ENCODE assay signal across 9 cellular contexts in the genomic region with DNA sequence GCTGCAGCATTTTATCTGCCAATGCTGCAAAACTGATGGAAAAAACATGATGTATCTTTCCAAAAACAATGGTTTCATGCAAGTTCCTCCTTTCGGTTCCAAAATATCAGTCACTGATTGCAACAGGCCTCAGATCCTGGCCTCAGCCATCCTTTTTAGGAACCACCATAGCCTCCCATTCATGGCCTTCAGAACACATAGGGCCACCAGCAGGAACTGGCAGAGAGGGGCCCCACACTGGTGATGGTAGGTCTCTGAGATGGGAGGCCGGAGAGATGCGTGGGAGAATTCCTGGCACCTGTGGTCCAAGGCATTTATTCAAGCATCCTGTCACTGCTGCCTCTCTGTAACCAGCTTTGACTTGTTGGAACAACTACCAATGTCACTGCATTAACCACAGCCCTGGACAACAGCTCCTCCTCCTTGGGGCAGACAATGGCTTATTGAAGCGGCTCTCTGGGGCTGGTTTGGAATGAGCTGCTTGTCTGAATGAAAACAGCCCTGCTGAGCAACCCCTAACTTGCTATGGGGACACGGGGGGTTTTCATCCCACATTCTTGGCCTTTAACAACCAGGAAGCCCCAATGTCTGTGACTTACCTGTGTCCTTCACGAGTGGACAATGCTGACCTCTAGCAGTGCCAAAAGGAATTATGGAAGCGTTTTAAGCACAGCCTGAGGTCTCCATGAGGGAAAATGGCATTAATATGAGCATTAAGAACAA.
DNase-seq lines count a peak whose midpoint lies in the region; ATAC-seq and TF ChIP-seq lines count a peak whose summit lies in the region.
"Had no signal": no experiment of that assay in that cellular context is flagged by ENCODE, and none has a peak within 500 bp of the region (broad histone marks: within the 10 kb centered on the region; RNA-seq: fewer than 3 reads in every experiment).

No MANE protein-coding gene starts in this region.

- H3K4me1 ChIP-seq in endodermal cell (ENCODE audit: control insufficient read depth, insufficient read depth, low read length) (peaks cover 12% of the 10 kb centered on the region), uterus (peaks cover 5 to 13% of the 10 kb centered on the region in 2 donors)

- H3K9me3 Mint-ChIP-seq in endodermal cell, result no peaks in the 10 kb centered on the region

- peaks cover 58% of the 10 kb centered on the region for H3K4me1 Mint-ChIP-seq in endodermal cell

- H3K9ac ChIP-seq in endodermal cell (ENCODE audit: extremely low read depth, low read length, poor library complexity, severe bottlenecking), result no peak overlapping the region

- H3K27ac ChIP-seq in endodermal cell (ENCODE audit: low read depth, low read length), result peak overlapping the region; percentile 19
- H3K27ac ChIP-seq in uterus, result peak overlapping the region; percentile 9 to 22

- no peaks in the 10 kb centered on the region for H3K27me3 Mint-ChIP-seq in endodermal cell (ENCODE audit: insufficient read depth)

- DNase-seq in OCI-M1 (lab: John Stamatoyannopoulos, UW) (peak; percentile 15), endodermal cell (no peak), midbrain (lab: John Stamatoyannopoulos, UW) (peak; percentile 75), uterus (no peak), kidney tubule cell (ENCODE audit: low spot score) (no peak), DMS153 (lab: John Stamatoyannopoulos, UW) (no peak)
- DNase-seq: activated CD4-positive, alpha-beta T cell treated with anti-CD3 and anti-CD28 coated beads for 48 hours; trophoblast cell had no signal

- no peak for TF ChIP-seq CTCF in endodermal cell (conservative IDR thresholded peaks at IDR 0.05)
- TF ChIP-seq CTCF in uterus (IDR thresholded peaks at IDR 0.05), result no peak

- no peaks in the 10 kb centered on the region for H3K27me3 ChIP-seq in endodermal cell (ENCODE audit: control insufficient read depth, insufficient read depth, low read length, poor library complexity, severe bottlenecking)
- H3K27me3 ChIP-seq in uterus, result no peaks in the 10 kb centered on the region

- no peaks in the 10 kb centered on the region for H3K9me3 ChIP-seq in endodermal cell (ENCODE audit: control insufficient read depth, low read length)
- H3K9me3 ChIP-seq in uterus, result no peaks in the 10 kb centered on the region

- H3K27ac Mint-ChIP-seq in endodermal cell, result no peak overlapping the region

- TF ChIP-seq POLR2A in uterus (IDR thresholded peaks at IDR 0.05), result no peak

- H3K36me3 Mint-ChIP-seq in endodermal cell (ENCODE audit: low read depth), result peaks cover 37% of the 10 kb centered on the region

- H3K4me3 ChIP-seq in endodermal cell (ENCODE audit: low read length), result no peak overlapping the region
- H3K4me3 ChIP-seq in uterus, result no peak overlapping the region

- ATAC-seq in HG02588 (IDR thresholded peaks at IDR 0.05; ENCODE audit: unreplicated experiment), result no peak

- 63 to 83% methylated on average over 4 to 7 of the region's 7 CpGs for WGBS in endodermal cell (ENCODE audit: insufficient coverage in 1 of 2, insufficient read length in 1 of 2), 2 experiments

- intact Hi-C loops in uterus (cut with DNase I; ENCODE audit: low total_unique reads), result no loop called here

- H3K36me3 ChIP-seq in endodermal cell (ENCODE audit: control insufficient read depth, insufficient read depth, low read length) (peaks cover 23% of the 10 kb centered on the region), uterus (no peaks in the 10 kb centered on the region)

- no peak overlapping the region for H3K4me3 Mint-ChIP-seq in endodermal cell

Comparison
In these comparisons a context has a peak if more than half of its experiments do, and no peak if none do; other contexts are left out.
1. DNase-seq: peak in OCI-M1 (single experiment) and midbrain (single experiment); none in endodermal cell (single experiment), uterus (0 of 2), kidney tubule cell (single experiment) and DMS153 (single experiment).